1 cellular context compared by ENCODE assay signal in genomic region chr1:27321813-27322568, GRCh38.
TF ChIP-seq lines count a peak whose summit lies in the region.

TSS of gene TMEM222 (plus strand) at chr1:27322163. CDS start at chr1:27322198, 35 bp downstream.

TF ChIP-seq in K562, 482 proteins besides CTCF, POLR2A, EP300 and RAD21 (continued from another document and continues in another):
- TF ChIP-seq SFPQ (IDR thresholded peaks at IDR 0.05; ENCODE audit: low read depth, low read length) (no peak), ZNF41 (CRISPR knock-in tag; conservative IDR thresholded peaks at IDR 0.05) (no peak; the same call in 1 of the 2 replicates), ZNF695 (CRISPR knock-in tag; IDR thresholded peaks at IDR 0.05) (no peak), HDAC1 (IDR thresholded peaks at IDR 0.05) (peak in 1 of 2 experiments; percentile 93; a peak in 2 of 4 replicates), KHSRP (IDR thresholded peaks at IDR 0.05) (no peak), SIN3B (IDR thresholded peaks at IDR 0.05; ENCODE audit: low read depth) (peak; percentile 96), SP2 (IDR thresholded peaks at IDR 0.05; ENCODE audit: extremely low read depth, low read depth, low read length, poor library complexity, severe bottlenecking) (peak; percentile 29), MECOM (CRISPR knock-in tag; IDR thresholded peaks at IDR 0.05) (no peak), PRMT5 (CRISPR knock-in tag; IDR thresholded peaks at IDR 0.05) (no peak), FOXP4 (CRISPR knock-in tag; IDR thresholded peaks at IDR 0.05; ENCODE audit: borderline replicate concordance) (peak; percentile 99), SMARCA4 (IDR thresholded peaks at IDR 0.05) (no peak), MTA2 (IDR thresholded peaks at IDR 0.05; ENCODE audit: low read depth) (no peak), SRSF1 (IDR thresholded peaks at IDR 0.05; ENCODE audit: low read depth, low read length) (peak; percentile 91; the same call in 1 of the 2 replicates), CHD4 (IDR thresholded peaks at IDR 0.05; ENCODE audit: insufficient read depth, insufficient replicate concordance, low read depth, low read length, poor library complexity, severe bottlenecking) (no peak), FOXK2 (conservative IDR thresholded peaks at IDR 0.05 in 1 of 2, IDR thresholded peaks at IDR 0.05 in 1 of 2; ENCODE audit: low read depth in 2 of 2) (peak; percentile 97 to 98), ZNF764 (CRISPR knock-in tag; IDR thresholded peaks at IDR 0.05; ENCODE audit: low read depth) (no peak), TCFL5 (CRISPR knock-in tag; conservative IDR thresholded peaks at IDR 0.05) (no peak; the same call in 1 of the 2 replicates), SPI1 (IDR thresholded peaks at IDR 0.05; ENCODE audit: borderline replicate concordance, low read depth, low read length) (peak; percentile 80), ZNF511 (CRISPR knock-in tag; IDR thresholded peaks at IDR 0.05) (peak; percentile 97), HMG20B (CRISPR knock-in tag; IDR thresholded peaks at IDR 0.05) (no peak), TRIM25 (IDR thresholded peaks at IDR 0.05; ENCODE audit: borderline replicate concordance) (no peak), ZNF583 (CRISPR knock-in tag; IDR thresholded peaks at IDR 0.05) (peak; percentile 82; the same call in 1 of the 2 replicates), MLX (CRISPR knock-in tag; conservative IDR thresholded peaks at IDR 0.05) (no peak), ZNF717 (CRISPR knock-in tag; IDR thresholded peaks at IDR 0.05) (no peak), ARID2 (IDR thresholded peaks at IDR 0.05) (no peak), ZNF263 (CRISPR knock-in tag; IDR thresholded peaks at IDR 0.05; ENCODE audit: borderline replicate concordance) (peak; percentile 82), MTA1 (IDR thresholded peaks at IDR 0.05; ENCODE audit: borderline replicate concordance) (peak; percentile 79; the same call in 1 of the 2 replicates), ZNF23 (CRISPR knock-in tag; IDR thresholded peaks at IDR 0.05) (no peak), RAD51 (IDR thresholded peaks at IDR 0.05; ENCODE audit: borderline replicate concordance, low read depth) (peak; percentile 57; the same call in 1 of the 2 replicates), SIN3A (IDR thresholded peaks at IDR 0.05; ENCODE audit: borderline replicate concordance in 2 of 2, control insufficient read depth in 1 of 2, low read depth in 2 of 2, low read length in 2 of 2) (peak; percentile 86 to 96; a peak in 3 of 4 replicates), PHTF2 (CRISPR knock-in tag; IDR thresholded peaks at IDR 0.05) (no peak), EWSR1 (IDR thresholded peaks at IDR 0.05; ENCODE audit: borderline replicate concordance, low read depth, partially characterized antibody) (no peak), HDAC2 (IDR thresholded peaks at IDR 0.05) (peak; percentile 71; the same call in 1 of the 2 replicates), CBFB (CRISPR knock-in tag; IDR thresholded peaks at IDR 0.05) (peak; percentile 78), ESRRA (IDR thresholded peaks at IDR 0.05; ENCODE audit: borderline replicate concordance, low read depth) (peak; percentile 86), NR3C1 (CRISPR knock-in tag; IDR thresholded peaks at IDR 0.05) (peak; percentile 89), JUNB (CRISPR knock-in tag; conservative IDR thresholded peaks at IDR 0.05) (no peak), SRSF3 (IDR thresholded peaks at IDR 0.05; ENCODE audit: insufficient read depth, low read length) (0 out of 2 replicates have a peak, but pooled peaks have one; percentile 84), NR4A1 (CRISPR knock-in tag; IDR thresholded peaks at IDR 0.05) (no peak), NR4A1 (tag; IDR thresholded peaks at IDR 0.05) (peak; percentile 64; the same call in 1 of the 2 replicates), KLF1 (tag; IDR thresholded peaks at IDR 0.05) (peak; percentile 96), FUS (optimal IDR thresholded peaks at IDR 0.05; ENCODE audit: low read depth, low read length) (peak; percentile 83), TFAM (CRISPR knock-in tag; conservative IDR thresholded peaks at IDR 0.05) (no peak), ELF2 (CRISPR knock-in tag; IDR thresholded peaks at IDR 0.05) (peak; percentile 97), TCF15 (CRISPR knock-in tag; IDR thresholded peaks at IDR 0.05) (no peak; the same call in 1 of the 2 replicates)
- TF ChIP-seq, protein P1, sequence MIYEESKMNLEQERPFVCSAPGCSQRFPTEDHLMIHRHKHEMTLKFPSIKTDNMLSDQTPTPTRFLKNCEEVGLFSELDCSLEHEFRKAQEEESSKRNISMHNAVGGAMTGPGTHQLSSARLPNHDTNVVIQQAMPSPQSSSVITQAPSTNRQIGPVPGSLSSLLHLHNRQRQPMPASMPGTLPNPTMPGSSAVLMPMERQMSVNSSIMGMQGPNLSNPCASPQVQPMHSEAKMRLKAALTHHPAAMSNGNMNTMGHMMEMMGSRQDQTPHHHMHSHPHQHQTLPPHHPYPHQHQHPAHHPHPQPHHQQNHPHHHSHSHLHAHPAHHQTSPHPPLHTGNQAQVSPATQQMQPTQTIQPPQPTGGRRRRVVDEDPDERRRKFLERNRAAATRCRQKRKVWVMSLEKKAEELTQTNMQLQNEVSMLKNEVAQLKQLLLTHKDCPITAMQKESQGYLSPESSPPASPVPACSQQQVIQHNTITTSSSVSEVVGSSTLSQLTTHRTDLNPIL (CRISPR knock-in tag; IDR thresholded peaks at IDR 0.05), result no peak
- TF ChIP-seq, protein P2, sequence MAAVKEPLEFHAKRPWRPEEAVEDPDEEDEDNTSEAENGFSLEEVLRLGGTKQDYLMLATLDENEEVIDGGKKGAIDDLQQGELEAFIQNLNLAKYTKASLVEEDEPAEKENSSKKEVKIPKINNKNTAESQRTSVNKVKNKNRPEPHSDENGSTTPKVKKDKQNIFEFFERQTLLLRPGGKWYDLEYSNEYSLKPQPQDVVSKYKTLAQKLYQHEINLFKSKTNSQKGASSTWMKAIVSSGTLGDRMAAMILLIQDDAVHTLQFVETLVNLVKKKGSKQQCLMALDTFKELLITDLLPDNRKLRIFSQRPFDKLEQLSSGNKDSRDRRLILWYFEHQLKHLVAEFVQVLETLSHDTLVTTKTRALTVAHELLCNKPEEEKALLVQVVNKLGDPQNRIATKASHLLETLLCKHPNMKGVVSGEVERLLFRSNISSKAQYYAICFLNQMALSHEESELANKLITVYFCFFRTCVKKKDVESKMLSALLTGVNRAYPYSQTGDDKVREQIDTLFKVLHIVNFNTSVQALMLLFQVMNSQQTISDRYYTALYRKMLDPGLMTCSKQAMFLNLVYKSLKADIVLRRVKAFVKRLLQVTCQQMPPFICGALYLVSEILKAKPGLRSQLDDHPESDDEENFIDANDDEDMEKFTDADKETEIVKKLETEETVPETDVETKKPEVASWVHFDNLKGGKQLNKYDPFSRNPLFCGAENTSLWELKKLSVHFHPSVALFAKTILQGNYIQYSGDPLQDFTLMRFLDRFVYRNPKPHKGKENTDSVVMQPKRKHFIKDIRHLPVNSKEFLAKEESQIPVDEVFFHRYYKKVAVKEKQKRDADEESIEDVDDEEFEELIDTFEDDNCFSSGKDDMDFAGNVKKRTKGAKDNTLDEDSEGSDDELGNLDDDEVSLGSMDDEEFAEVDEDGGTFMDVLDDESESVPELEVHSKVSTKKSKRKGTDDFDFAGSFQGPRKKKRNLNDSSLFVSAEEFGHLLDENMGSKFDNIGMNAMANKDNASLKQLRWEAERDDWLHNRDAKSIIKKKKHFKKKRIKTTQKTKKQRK (IDR thresholded peaks at IDR 0.05; ENCODE audit: borderline replicate concordance, low read depth, low read length), result 0 out of 2 replicates have a peak, but pooled peaks have one; percentile 31
- TF ChIP-seq, protein P3, sequence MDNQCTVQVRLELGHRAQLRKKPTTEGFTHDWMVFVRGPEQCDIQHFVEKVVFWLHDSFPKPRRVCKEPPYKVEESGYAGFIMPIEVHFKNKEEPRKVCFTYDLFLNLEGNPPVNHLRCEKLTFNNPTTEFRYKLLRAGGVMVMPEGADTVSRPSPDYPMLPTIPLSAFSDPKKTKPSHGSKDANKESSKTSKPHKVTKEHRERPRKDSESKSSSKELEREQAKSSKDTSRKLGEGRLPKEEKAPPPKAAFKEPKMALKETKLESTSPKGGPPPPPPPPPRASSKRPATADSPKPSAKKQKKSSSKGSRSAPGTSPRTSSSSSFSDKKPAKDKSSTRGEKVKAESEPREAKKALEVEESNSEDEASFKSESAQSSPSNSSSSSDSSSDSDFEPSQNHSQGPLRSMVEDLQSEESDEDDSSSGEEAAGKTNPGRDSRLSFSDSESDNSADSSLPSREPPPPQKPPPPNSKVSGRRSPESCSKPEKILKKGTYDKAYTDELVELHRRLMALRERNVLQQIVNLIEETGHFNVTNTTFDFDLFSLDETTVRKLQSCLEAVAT (IDR thresholded peaks at IDR 0.05), result no peak
